ENCODE assay signal across 18 cellular contexts in the genomic region with DNA sequence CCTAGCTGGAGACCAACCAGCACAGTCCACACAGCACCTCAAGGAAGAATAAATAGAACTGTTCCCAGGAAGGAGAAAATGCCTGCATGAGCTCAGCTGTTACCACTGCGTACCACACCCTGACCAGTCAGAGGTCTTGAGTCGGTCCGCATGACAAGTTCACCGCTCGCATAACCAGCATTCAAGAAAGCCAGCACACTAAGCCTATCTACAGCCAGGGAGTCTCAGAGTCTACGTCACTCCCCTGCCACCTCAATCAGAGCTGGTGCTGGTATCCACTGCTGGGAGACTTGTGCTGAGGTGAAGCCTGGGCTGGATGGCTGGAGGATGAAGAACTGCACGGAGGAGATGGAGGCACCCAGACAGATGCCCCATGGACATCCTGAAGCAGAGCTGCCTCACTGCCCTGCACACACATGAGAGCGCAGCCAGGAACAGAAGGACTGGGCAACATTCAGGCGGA. TPM values are rescaled to one million over a fixed set of nuclear protein-coding genes. Genes with fewer than 3 reads are reported as not detected.
DNase-seq lines count a peak whose midpoint lies in the region; ATAC-seq, FAIRE-seq and TF ChIP-seq lines count a peak whose summit lies in the region.
"Had no signal": no experiment of that assay in that cellular context is flagged by ENCODE, and none has a peak within 500 bp of the region (broad histone marks: within the 10 kb centered on the region; RNA-seq: fewer than 3 reads in every experiment).

No MANE protein-coding gene starts in this region.

- H3K4me2 ChIP-seq in PC-3 (ENCODE audit: low read length) (no peak overlapping the region), HepG2 (ENCODE audit: low read depth, low read length) (no peak overlapping the region), mammary epithelial cell (ENCODE audit: insufficient read depth, low read depth, low read length) (no peak overlapping the region)
- H3K4me2 ChIP-seq: SK-N-SH had no signal

- H3K27ac ChIP-seq in PC-3 (ENCODE audit: low read length) (no peak overlapping the region), HepG2 (ENCODE audit: extremely low read length, insufficient read depth, low read length) (peak overlapping the region; percentile 6), testis (peak overlapping the region; percentile 58 to 59), mammary epithelial cell (ENCODE audit: insufficient read depth, low read depth, low read length) (no peak overlapping the region)

- TF ChIP-seq CTCF in PC-3 (conservative IDR thresholded peaks at IDR 0.05; ENCODE audit: low read depth, low read length) (no peak), HepG2 (CRISPR knock-in tag; IDR thresholded peaks at IDR 0.05) (0 out of 2 replicates have a peak, but pooled peaks have one; percentile 8), testis (IDR thresholded peaks at IDR 0.05) (no peak), mammary epithelial cell (conservative IDR thresholded peaks at IDR 0.05 in 1 of 2, IDR thresholded peaks at IDR 0.05 in 1 of 2; ENCODE audit: extremely low read depth in 1 of 2, insufficient read depth in 1 of 2, low read depth in 1 of 2, low read length in 2 of 2) (no peak)

- no peak overlapping the region for H2AFZ ChIP-seq in PC-3 (ENCODE audit: low read length)
- H2AFZ ChIP-seq in HepG2 (ENCODE audit: low read length): no peak overlapping the region
- H2AFZ ChIP-seq in mammary epithelial cell (ENCODE audit: low read depth, low read length): no peak overlapping the region

- BruUV-seq in PC-3 (replicated peaks; lab: Mats Ljungman, UMichigan): no TSS peak
- BruUV-seq in HepG2 (replicated peaks; lab: Mats Ljungman, UMichigan): no TSS peak
- BruUV-seq in mammary epithelial cell (replicated peaks; lab: Mats Ljungman, UMichigan): no TSS peak

- no peak overlapping the region for H3K9ac ChIP-seq in PC-3 (ENCODE audit: low read length)
- H3K9ac ChIP-seq in HepG2 (ENCODE audit: insufficient read depth, low read depth, low read length): no peak overlapping the region
- H3K9ac ChIP-seq in mammary epithelial cell (ENCODE audit: insufficient read depth, low read length): no peak overlapping the region
- H3K9ac ChIP-seq: SK-N-SH had no signal

- TF ChIP-seq RAD21 in HepG2 (CRISPR knock-in tag; IDR thresholded peaks at IDR 0.05): no peak

- FAIRE-seq in HepG2 (lab: Jason Lieb, UNC): no peak
- FAIRE-seq: TTC549 had no signal

- H3K36me3 ChIP-seq in PC-3 (ENCODE audit: low read depth, low read length) (no peaks in the 10 kb centered on the region), HepG2 (replicated peaks in 1 of 2; ENCODE audit: control insufficient read depth in 1 of 2, insufficient read depth in 2 of 2, low read length in 2 of 2) (peaks cover 0 to 4% of the 10 kb centered on the region in 2 experiments; a peak in 2 of 5 replicates), testis (ENCODE audit: low read depth, missing control alignments) (no peaks in the 10 kb centered on the region), mammary epithelial cell (ENCODE audit: insufficient read depth, low read length) (no peaks in the 10 kb centered on the region)
- H3K36me3 ChIP-seq: sigmoid colon had no signal

- H3K9me3 ChIP-seq in PC-3 (ENCODE audit: low read length): no peaks in the 10 kb centered on the region
- no peaks in the 10 kb centered on the region for H3K9me3 ChIP-seq in HepG2 (ENCODE audit: low read length)
- H3K9me3 ChIP-seq in testis: no peaks in the 10 kb centered on the region
- no peaks in the 10 kb centered on the region for H3K9me3 ChIP-seq in mammary epithelial cell (replicated peaks; ENCODE audit: insufficient read depth, low read length)
- H3K9me3 ChIP-seq: sigmoid colon, SK-N-SH had no signal

- no peaks in the 10 kb centered on the region for H3K4me1 ChIP-seq in PC-3 (ENCODE audit: insufficient read depth, low read length)
- H3K4me1 ChIP-seq in HepG2 (ENCODE audit: insufficient read depth, low read length): peaks cover 15% of the 10 kb centered on the region
- peaks cover 24% of the 10 kb centered on the region for H3K4me1 ChIP-seq in testis
- no peaks in the 10 kb centered on the region for H3K4me1 ChIP-seq in mammary epithelial cell (ENCODE audit: insufficient read depth, low read length)

- DNase-seq in PC-3 (peak; percentile 1), fibroblast of gingiva (ENCODE audit: low read depth) (peak; percentile 49), HepG2 (ENCODE audit: low spot score) (peak; percentile 20), testis (peak; percentile 32), dermis blood vessel endothelial cell (no peak), NCI-H1092 treated with DMSO at 0.1 percent for 48 hours (lab: John Stamatoyannopoulos, UW) (no peak), mammary epithelial cell (no peak)
- no peak for DNase-seq in activated T-cell treated with anti-CD3 and anti-CD28 coated beads, Interleukin-2, amount 50 U/mL, for 48 hours
- DNase-seq: activated gamma-delta T cell treated with Interleukin-2 at 50 U/mL for 16 hours; effector memory CD8-positive, alpha-beta T cell; NCI-H1436 treated with DMSO at 0.1 percent for 48 hours; NCI-H446 treated with DMSO at 0.1 percent for 48 hours; sigmoid colon; stimulated activated naive B cell treated with anti-CD40 and anti-IgM and Interleukin-4, amounts not matched to agents 10 μg/mL and 1 μg/mL and 100 μg/mL, for 72 hours had no signal

- POLR2A ChIA-PET in PC-3 (lab: Charles Lee; ENCODE audit: unreplicated experiment): no interaction called here
- POLR2A ChIA-PET in HepG2 (lab: Yijun Ruan, JAX): interaction anchor here (1.2 to 2.2 kb wide), 7 partner anchors 20 to 318 kb away, joined by 3 to 26 read pairs (median 4); partner anchors contain the start of gene AKR1C1

- H3K4me3 ChIP-seq in PC-3 (ENCODE audit: low read length) (no peak overlapping the region), HepG2 (replicated peaks in 1 of 3; ENCODE audit: insufficient read depth in 1 of 3, low read depth in 2 of 3, low read length in 3 of 3) (no peak overlapping the region), testis (no peak overlapping the region), mammary epithelial cell (replicated peaks in 1 of 3; ENCODE audit: insufficient read depth in 1 of 3, low read depth in 2 of 3, low read length in 3 of 3) (no peak overlapping the region)
- H3K4me3 ChIP-seq: sigmoid colon had no signal

- TF ChIP-seq POLR2A in HepG2 (IDR thresholded peaks at IDR 0.05; ENCODE audit: insufficient read depth in 1 of 2, low read depth in 2 of 2, low read length in 2 of 2) (peak; percentile 42 to 77; a peak in 3 of 4 replicates), testis (IDR thresholded peaks at IDR 0.05) (no peak)

- dilution Hi-C loops in mammary epithelial cell (cut with HindIII; ENCODE audit: low sequenced_read_pairs): no loop called here

- CTCF ChIA-PET in PC-3 (lab: Charles Lee): interaction anchor here (0.6 to 1.9 kb wide), 2 partner anchors 56 to 133 kb away, joined by 4 to 7 read pairs; no protein-coding TSS in a partner anchor
- CTCF ChIA-PET in HepG2 (lab: Yijun Ruan, JAX; ENCODE audit: low intra/inter-chr PET ratio, low total read pairs): interaction anchor here (0.6 to 6.0 kb wide), 4 partner anchors 72 to 311 kb away, joined by 3 to 89 read pairs (median 6); no protein-coding TSS in a partner anchor
- CTCF ChIA-PET in mammary epithelial cell (lab: Charles Lee; ENCODE audit: low non-redundant PET): interaction anchor here (0.6 kb wide), 1 partner anchor 74 kb away, joined by 4 read pairs; no protein-coding TSS in a partner anchor

- H3F3A ChIP-seq in PC-3 (ENCODE audit: low read length, unreplicated experiment): no peaks in the 10 kb centered on the region

- no peaks in the 10 kb centered on the region for H3K9me2 ChIP-seq in PC-3 (replicated peaks; ENCODE audit: low read length)
- H3K9me2 ChIP-seq: SK-N-SH had no signal

- WGBS in HepG2 (ENCODE audit: low lambda C conversion rate): 90% methylated on average over 4 of the region's 9 CpGs
- 77% methylated on average over 9 of the region's 9 CpGs for WGBS in testis, 2 donors
- WGBS in mammary epithelial cell (ENCODE audit: low coverage, missing lambda C conversion rate): 95% methylated on average over 8 of the region's 9 CpGs

- ATAC-seq in PC-3 (peak; percentile 46), HepG2 (peak; percentile 13)
- ATAC-seq: effector memory CD8-positive, alpha-beta T cell had no signal

- intact Hi-C loops in PC-3 (cut with micrococcal nuclease) (loop anchor here (1.0 kb wide), 1 partner anchor 133 kb away; no protein-coding TSS in a partner anchor), HepG2 (cut with micrococcal nuclease; ENCODE audit: unreplicated experiment) (loop anchor here (1.0 to 10.0 kb wide), 2 partner anchors 133 to 452 kb away; no protein-coding TSS in a partner anchor), testis (cut with DNase I; ENCODE audit: low total_unique reads) (loop anchor here (10.0 kb wide), 1 partner anchor 138 kb away; no protein-coding TSS in a partner anchor), mammary epithelial cell (cut with micrococcal nuclease) (loop anchor here (1.0 kb wide), 1 partner anchor 133 kb away; no protein-coding TSS in a partner anchor)

- in situ Hi-C loops in HepG2 (cut with HindIII; ENCODE audit: extremely low pct_ligation_motif_present, low pct_unique_long_range_greater_than_20kb) (loop anchor here (5.0 to 10.0 kb wide), 2 partner anchors 135 to 402 kb away; no protein-coding TSS in a partner anchor), mammary epithelial cell (cut with MboI; ENCODE audit: low sequenced_read_pairs in 2 of 2) (no loop called here)

- peak in 1 of 2 experiments; percentile 8; a peak in 1 of 4 replicates for TF ChIP-seq EP300 in HepG2 (IDR thresholded peaks at IDR 0.05; ENCODE audit: low read depth in 2 of 2, low read length in 2 of 2)
- no peak; the same call in 1 of the 2 replicates for TF ChIP-seq EP300 in HepG2 (CRISPR knock-in tag; IDR thresholded peaks at IDR 0.05; ENCODE audit: borderline replicate concordance)

- no peaks in the 10 kb centered on the region for H3K27me3 ChIP-seq in PC-3 (ENCODE audit: low read length)
- H3K27me3 ChIP-seq in HepG2 (ENCODE audit: control insufficient read depth in 1 of 2, insufficient read depth in 2 of 2, low read length in 2 of 2): no peaks in the 10 kb centered on the region
- H3K27me3 ChIP-seq in testis: no peaks in the 10 kb centered on the region
- no peaks in the 10 kb centered on the region for H3K27me3 ChIP-seq in mammary epithelial cell (ENCODE audit: insufficient read depth, low read length)
- H3K27me3 ChIP-seq: sigmoid colon had no signal

- H4K20me1 ChIP-seq in PC-3 (ENCODE audit: low read length) (no peaks in the 10 kb centered on the region), HepG2 (ENCODE audit: insufficient read depth, low read length) (no peaks in the 10 kb centered on the region), mammary epithelial cell (ENCODE audit: insufficient read depth, low read length) (no peaks in the 10 kb centered on the region)

- no peaks in the 10 kb centered on the region for H3K79me2 ChIP-seq in PC-3 (ENCODE audit: low read length)
- no peaks in the 10 kb centered on the region for H3K79me2 ChIP-seq in HepG2 (ENCODE audit: insufficient read depth, low read length)
- no peaks in the 10 kb centered on the region for H3K79me2 ChIP-seq in mammary epithelial cell (ENCODE audit: insufficient read depth, low read length)

RNA-seq across cellular contexts. Expression of gene AKR1C1, which starts 19.6 kb away (rescaled TPM):
- total RNA-seq in PC-3 (2014; rRNA removed): 1.8 and 3.2 TPM in 2 replicates
- total RNA-seq in HepG2 (2016; rRNA removed; fragmentation: Illumina TruSeq; extraction: Trizol): 2,238 and 3,445 TPM in 2 replicates
- total RNA-seq in HepG2 (2016; cell fraction: cytosol; rRNA removed; fragmentation: Illumina TruSeq; extraction: Trizol; ENCODE audit: low read depth): 260 and 286 TPM in 2 replicates
- 2,230 and 3,407 TPM in 2 replicates for total RNA-seq in HepG2 (2016; cell fraction: insoluble cytoplasmic fraction; rRNA removed; fragmentation: Illumina TruSeq; extraction: Trizol)
- total RNA-seq in HepG2 (2016; cell fraction: membrane; rRNA removed; fragmentation: Illumina TruSeq; extraction: Trizol): 374 and 428 TPM in 2 replicates
- total RNA-seq in HepG2 (2016; cell fraction: nucleus; rRNA removed; fragmentation: Illumina TruSeq; extraction: Trizol): 793 and 846 TPM in 2 replicates
- polyA plus RNA-seq in HepG2 (2011; rRNA removed): 885 and 948 TPM in 2 replicates
- 828 and 865 TPM in 2 replicates for polyA plus RNA-seq in HepG2 (2011; cell fraction: cytosol; rRNA removed)
- polyA plus RNA-seq in HepG2 (2011; cell fraction: nucleus; rRNA removed): 305 and 371 TPM in 2 replicates
- polyA plus RNA-seq in HepG2 (2012): 1,096 and 2,304 TPM in 2 replicates
- polyA plus RNA-seq in HepG2 (2016; cell fraction: cytosol; fragmentation: Illumina TruSeq; extraction: Trizol; ENCODE audit: low read depth): 300 and 314 TPM in 2 replicates
- polyA plus RNA-seq in HepG2 (2016; cell fraction: insoluble cytoplasmic fraction; fragmentation: Illumina TruSeq; extraction: Trizol; ENCODE audit: low read depth): 3,286 and 3,327 TPM in 2 replicates
- 290 and 331 TPM in 2 replicates for polyA plus RNA-seq in HepG2 (2016; cell fraction: membrane; fragmentation: Illumina TruSeq; extraction: Trizol; ENCODE audit: low read depth)
- 1,050 and 1,147 TPM in 2 replicates for polyA plus RNA-seq in HepG2 (2016; cell fraction: nucleus; fragmentation: Illumina TruSeq; extraction: Trizol; ENCODE audit: insufficient read depth, low read depth)
- polyA minus RNA-seq in HepG2 (2011; rRNA and poly(A)+ RNA removed; ENCODE audit: low replicate concordance): 2.0 and 396 TPM in 2 replicates
- polyA minus RNA-seq in HepG2 (2011; cell fraction: cytosol; rRNA and poly(A)+ RNA removed): 248 and 276 TPM in 2 replicates
- polyA minus RNA-seq in HepG2 (2011; cell fraction: nucleus; rRNA and poly(A)+ RNA removed): 488 and 587 TPM in 2 replicates
- total RNA-seq in testis: 10 to 100 TPM; 23.2 to 26.3 TPM
- polyA plus RNA-seq in testis (ENCODE audit: insufficient read depth, low read depth, low replicate concordance): 30.8 TPM
- total RNA-seq in dermis blood vessel endothelial cell: 52.4 and 74.0 TPM in 2 replicates
- total RNA-seq in mammary epithelial cell: 10 to 100 TPM in 1 of 2 donors, 1 to 10 TPM in 1; 7.5 to 18.4 TPM
- 62.4 TPM for polyA plus RNA-seq in mammary epithelial cell
- 45.4 TPM for polyA minus RNA-seq in mammary epithelial cell
- total RNA-seq: OCI-LY7 had no signal

RNA-seq across cellular contexts. Expression of gene AKR1C2, which starts 20.9 kb away (rescaled TPM):
- 0.66 TPM in 1 of 2 replicates, not detected in the other for total RNA-seq in PC-3 (2014; rRNA removed)
- total RNA-seq in HepG2 (2016; rRNA removed; fragmentation: Illumina TruSeq; extraction: Trizol): 900 and 1,454 TPM in 2 replicates
- 163 and 172 TPM in 2 replicates for total RNA-seq in HepG2 (2016; cell fraction: cytosol; rRNA removed; fragmentation: Illumina TruSeq; extraction: Trizol; ENCODE audit: low read depth)
- total RNA-seq in HepG2 (2016; cell fraction: insoluble cytoplasmic fraction; rRNA removed; fragmentation: Illumina TruSeq; extraction: Trizol): 917 and 1,471 TPM in 2 replicates
- 212 and 232 TPM in 2 replicates for total RNA-seq in HepG2 (2016; cell fraction: membrane; rRNA removed; fragmentation: Illumina TruSeq; extraction: Trizol)
- total RNA-seq in HepG2 (2016; cell fraction: nucleus; rRNA removed; fragmentation: Illumina TruSeq; extraction: Trizol): 280 and 324 TPM in 2 replicates
- polyA plus RNA-seq in HepG2 (2011; rRNA removed): 119 and 140 TPM in 2 replicates
- polyA plus RNA-seq in HepG2 (2011; cell fraction: cytosol; rRNA removed): 90.1 and 101 TPM in 2 replicates
- polyA plus RNA-seq in HepG2 (2011; cell fraction: nucleus; rRNA removed): 40.5 and 42.4 TPM in 2 replicates
- 278 and 553 TPM in 2 replicates for polyA plus RNA-seq in HepG2 (2012)
- 180 and 201 TPM in 2 replicates for polyA plus RNA-seq in HepG2 (2016; cell fraction: cytosol; fragmentation: Illumina TruSeq; extraction: Trizol; ENCODE audit: low read depth)
- polyA plus RNA-seq in HepG2 (2016; cell fraction: insoluble cytoplasmic fraction; fragmentation: Illumina TruSeq; extraction: Trizol; ENCODE audit: low read depth): 1,564 and 1,598 TPM in 2 replicates
- 191 and 221 TPM in 2 replicates for polyA plus RNA-seq in HepG2 (2016; cell fraction: membrane; fragmentation: Illumina TruSeq; extraction: Trizol; ENCODE audit: low read depth)
- polyA plus RNA-seq in HepG2 (2016; cell fraction: nucleus; fragmentation: Illumina TruSeq; extraction: Trizol; ENCODE audit: insufficient read depth, low read depth): 438 and 449 TPM in 2 replicates
- polyA minus RNA-seq in HepG2 (2011; rRNA and poly(A)+ RNA removed; ENCODE audit: low replicate concordance): 5.2 and 46.8 TPM in 2 replicates
- 39.8 and 42.3 TPM in 2 replicates for polyA minus RNA-seq in HepG2 (2011; cell fraction: cytosol; rRNA and poly(A)+ RNA removed)
- polyA minus RNA-seq in HepG2 (2011; cell fraction: nucleus; rRNA and poly(A)+ RNA removed): 57.6 and 75.3 TPM in 2 replicates
- 1 to 10 TPM; 5.8 to 8.7 TPM for total RNA-seq in testis
- 35.5 TPM for polyA plus RNA-seq in testis (ENCODE audit: insufficient read depth, low read depth, low replicate concordance)
- 50.2 and 63.2 TPM in 2 replicates for total RNA-seq in dermis blood vessel endothelial cell
- 10 to 100 TPM; 19.7 to 28.0 TPM for total RNA-seq in mammary epithelial cell
- polyA plus RNA-seq in mammary epithelial cell: 40.3 TPM
- 22.8 TPM for polyA minus RNA-seq in mammary epithelial cell
- total RNA-seq: H7, OCI-LY7 had no signal
- polyA plus RNA-seq: SK-N-SH had no signal

Comparison
In these comparisons a context has a peak if more than half of its experiments do, and no peak if none do; other contexts are left out.
1. DNase-seq: peak in PC-3 (single experiment), fibroblast of gingiva (single experiment), HepG2 (single experiment) and testis (single experiment); none in dermis blood vessel endothelial cell (single experiment), NCI-H1092 treated with DMSO at 0.1 percent for 48 hours (single experiment), activated T-cell treated with anti-CD3 and anti-CD28 coated beads, Interleukin-2, amount 50 U/mL, for 48 hours (0 of 2) and mammary epithelial cell (single experiment).
2. H3K27ac ChIP-seq: peak in HepG2 (single experiment) and testis (2 of 2); none in PC-3 (single experiment) and mammary epithelial cell (single experiment).